1 cellular context compared by ENCODE assay signal in the genomic region with DNA sequence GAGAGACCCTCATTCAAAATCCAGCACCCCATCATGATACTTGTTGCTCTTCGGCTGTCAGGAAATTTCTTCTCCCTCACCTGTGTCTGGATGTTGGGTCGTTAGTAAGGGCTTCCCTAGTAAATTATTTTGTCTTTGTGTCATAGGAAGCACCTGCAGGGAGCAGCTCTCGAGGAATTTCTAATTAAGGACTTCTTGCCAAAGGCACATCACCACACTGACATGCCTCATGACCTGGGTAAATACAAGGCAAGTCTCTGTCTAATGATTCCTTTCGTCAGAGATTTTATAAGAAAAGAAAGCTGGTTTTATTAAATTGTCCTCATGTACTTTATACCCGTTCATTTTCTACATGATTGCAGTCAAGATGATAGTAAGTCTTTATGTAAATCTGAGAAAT.
TF ChIP-seq lines count a peak whose summit lies in the region.

A gene with protein sequence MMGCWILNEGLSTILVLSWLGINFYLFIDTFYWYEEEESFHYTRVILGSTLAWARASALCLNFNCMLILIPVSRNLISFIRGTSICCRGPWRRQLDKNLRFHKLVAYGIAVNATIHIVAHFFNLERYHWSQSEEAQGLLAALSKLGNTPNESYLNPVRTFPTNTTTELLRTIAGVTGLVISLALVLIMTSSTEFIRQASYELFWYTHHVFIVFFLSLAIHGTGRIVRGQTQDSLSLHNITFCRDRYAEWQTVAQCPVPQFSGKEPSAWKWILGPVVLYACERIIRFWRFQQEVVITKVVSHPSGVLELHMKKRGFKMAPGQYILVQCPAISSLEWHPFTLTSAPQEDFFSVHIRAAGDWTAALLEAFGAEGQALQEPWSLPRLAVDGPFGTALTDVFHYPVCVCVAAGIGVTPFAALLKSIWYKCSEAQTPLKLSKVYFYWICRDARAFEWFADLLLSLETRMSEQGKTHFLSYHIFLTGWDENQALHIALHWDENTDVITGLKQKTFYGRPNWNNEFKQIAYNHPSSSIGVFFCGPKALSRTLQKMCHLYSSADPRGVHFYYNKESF (minus strand): TSS at position 74 of the 400 bp plus-strand sequence. CDS start 39 bp downstream, at position 35.

TF ChIP-seq in GM23338, 12 proteins besides CTCF, POLR2A, EP300 and RAD21 (continued from another document):
- TF ChIP-seq, protein P1, sequence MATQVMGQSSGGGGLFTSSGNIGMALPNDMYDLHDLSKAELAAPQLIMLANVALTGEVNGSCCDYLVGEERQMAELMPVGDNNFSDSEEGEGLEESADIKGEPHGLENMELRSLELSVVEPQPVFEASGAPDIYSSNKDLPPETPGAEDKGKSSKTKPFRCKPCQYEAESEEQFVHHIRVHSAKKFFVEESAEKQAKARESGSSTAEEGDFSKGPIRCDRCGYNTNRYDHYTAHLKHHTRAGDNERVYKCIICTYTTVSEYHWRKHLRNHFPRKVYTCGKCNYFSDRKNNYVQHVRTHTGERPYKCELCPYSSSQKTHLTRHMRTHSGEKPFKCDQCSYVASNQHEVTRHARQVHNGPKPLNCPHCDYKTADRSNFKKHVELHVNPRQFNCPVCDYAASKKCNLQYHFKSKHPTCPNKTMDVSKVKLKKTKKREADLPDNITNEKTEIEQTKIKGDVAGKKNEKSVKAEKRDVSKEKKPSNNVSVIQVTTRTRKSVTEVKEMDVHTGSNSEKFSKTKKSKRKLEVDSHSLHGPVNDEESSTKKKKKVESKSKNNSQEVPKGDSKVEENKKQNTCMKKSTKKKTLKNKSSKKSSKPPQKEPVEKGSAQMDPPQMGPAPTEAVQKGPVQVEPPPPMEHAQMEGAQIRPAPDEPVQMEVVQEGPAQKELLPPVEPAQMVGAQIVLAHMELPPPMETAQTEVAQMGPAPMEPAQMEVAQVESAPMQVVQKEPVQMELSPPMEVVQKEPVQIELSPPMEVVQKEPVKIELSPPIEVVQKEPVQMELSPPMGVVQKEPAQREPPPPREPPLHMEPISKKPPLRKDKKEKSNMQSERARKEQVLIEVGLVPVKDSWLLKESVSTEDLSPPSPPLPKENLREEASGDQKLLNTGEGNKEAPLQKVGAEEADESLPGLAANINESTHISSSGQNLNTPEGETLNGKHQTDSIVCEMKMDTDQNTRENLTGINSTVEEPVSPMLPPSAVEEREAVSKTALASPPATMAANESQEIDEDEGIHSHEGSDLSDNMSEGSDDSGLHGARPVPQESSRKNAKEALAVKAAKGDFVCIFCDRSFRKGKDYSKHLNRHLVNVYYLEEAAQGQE (IDR thresholded peaks at IDR 0.05; ENCODE audit: unreplicated experiment): no peak
- TF ChIP-seq STAT1 (IDR thresholded peaks at IDR 0.05; ENCODE audit: unreplicated experiment): no peak
- TF ChIP-seq, protein P2, sequence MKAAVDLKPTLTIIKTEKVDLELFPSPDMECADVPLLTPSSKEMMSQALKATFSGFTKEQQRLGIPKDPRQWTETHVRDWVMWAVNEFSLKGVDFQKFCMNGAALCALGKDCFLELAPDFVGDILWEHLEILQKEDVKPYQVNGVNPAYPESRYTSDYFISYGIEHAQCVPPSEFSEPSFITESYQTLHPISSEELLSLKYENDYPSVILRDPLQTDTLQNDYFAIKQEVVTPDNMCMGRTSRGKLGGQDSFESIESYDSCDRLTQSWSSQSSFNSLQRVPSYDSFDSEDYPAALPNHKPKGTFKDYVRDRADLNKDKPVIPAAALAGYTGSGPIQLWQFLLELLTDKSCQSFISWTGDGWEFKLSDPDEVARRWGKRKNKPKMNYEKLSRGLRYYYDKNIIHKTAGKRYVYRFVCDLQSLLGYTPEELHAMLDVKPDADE (IDR thresholded peaks at IDR 0.05): no peak
- TF ChIP-seq NANOG (IDR thresholded peaks at IDR 0.05; ENCODE audit: borderline replicate concordance): no peak
- TF ChIP-seq JUNB (IDR thresholded peaks at IDR 0.05; ENCODE audit: unreplicated experiment): no peak
TF ChIP-seq in GM23338: peak in this region for 0.
